ENCODE assay signal across 19 cellular contexts in the genomic region with DNA sequence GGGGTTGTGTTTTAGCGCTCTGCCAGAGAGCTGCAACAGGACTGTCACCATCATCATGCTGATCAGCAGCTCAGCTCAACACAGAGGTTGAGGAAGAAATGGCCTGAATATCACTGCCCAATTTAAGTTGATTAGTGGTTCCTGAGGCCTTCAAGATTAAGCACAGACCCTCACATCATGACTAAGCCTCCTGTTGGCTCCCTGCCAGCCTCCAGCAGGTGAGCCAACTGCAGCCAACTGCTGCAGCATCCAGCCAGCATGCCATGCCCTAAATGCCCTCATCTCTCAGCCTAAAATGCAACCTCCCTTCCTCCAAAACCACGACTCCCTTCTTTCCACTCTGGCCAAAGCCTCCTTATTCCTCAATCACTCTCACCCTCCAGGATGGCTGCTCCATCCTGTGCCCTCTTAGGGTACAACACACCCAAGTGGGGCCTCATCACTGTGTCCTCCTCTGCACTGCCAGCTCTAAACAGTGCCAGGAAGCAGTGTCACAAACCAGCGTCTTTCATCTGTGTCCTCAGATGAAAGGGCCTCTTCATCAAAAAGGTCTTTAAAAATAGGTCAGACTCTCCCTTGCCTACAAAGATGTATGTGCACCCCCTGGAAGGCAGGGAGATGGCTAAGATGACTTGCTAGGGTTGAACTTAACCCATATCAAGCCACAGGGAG.
DNase-seq lines count a peak whose midpoint lies in the region; ATAC-seq, FAIRE-seq and TF ChIP-seq lines count a peak whose summit lies in the region.
"Had no signal": no experiment of that assay in that cellular context is flagged by ENCODE, and none has a peak within 500 bp of the region (broad histone marks: within the 10 kb centered on the region; RNA-seq: fewer than 3 reads in every experiment).

No MANE protein-coding gene starts in this region.

- H3K36me3 Mint-ChIP-seq in activated T-cell treated with anti-CD3 and anti-CD28 coated beads, Interleukin-2, amount 50 U/mL, for 72 hours (ENCODE audit: insufficient read depth in 2 of 2): peaks cover 5% of the 10 kb centered on the region in 2 donors
- no peaks in the 10 kb centered on the region for H3K36me3 Mint-ChIP-seq in activated T-cell treated with anti-CD3 and anti-CD28 coated beads, Interleukin-2, amount 50 U/mL, for 24 hours (ENCODE audit: low read depth)

- no peaks in the 10 kb centered on the region for H3K27me3 ChIP-seq in K562 (ENCODE audit: control insufficient read depth in 2 of 2, insufficient read depth in 2 of 2, low read length in 2 of 2)
- H3K27me3 ChIP-seq: body of pancreas, Peyer's patch, tibial nerve had no signal

- TF ChIP-seq EP300 in K562 (IDR thresholded peaks at IDR 0.05; ENCODE audit: low read length): no peak

- H3K9me3 ChIP-seq in KOPT-K1 (ENCODE audit: insufficient read depth, low read length, poor library complexity, severe bottlenecking) (no peaks in the 10 kb centered on the region), K562 (replicated peaks; ENCODE audit: control insufficient read depth, insufficient read depth, low read depth, low read length) (no peaks in the 10 kb centered on the region)
- H3K9me3 ChIP-seq: body of pancreas, Caco-2, Peyer's patch had no signal

- H3K79me2 ChIP-seq in K562 (ENCODE audit: control insufficient read depth, insufficient read depth, low read length): no peaks in the 10 kb centered on the region

- H3K9ac ChIP-seq in K562 (ENCODE audit: insufficient read depth in 1 of 2, low read depth in 2 of 2, low read length in 2 of 2): no peak overlapping the region
- H3K9ac ChIP-seq: KMS-11 had no signal

- H3K9me1 ChIP-seq in K562 (ENCODE audit: control insufficient read depth, insufficient read depth, low read length): no peaks in the 10 kb centered on the region

- no peaks in the 10 kb centered on the region; a peak in 1 of 5 replicates for H3K4me1 ChIP-seq in K562 (replicated peaks in 1 of 2; ENCODE audit: control insufficient read depth in 2 of 2, insufficient read depth in 2 of 2, low read length in 2 of 2)
- H3K4me1 ChIP-seq: body of pancreas, Caco-2 had no signal

- ATAC-seq in activated T-cell treated with anti-CD3 and anti-CD28 coated beads, Interleukin-2, amount 50 U/mL, for 72 hours (replicated peaks in 1 of 2): peak; percentile 40 to 55
- ATAC-seq in K562: no peak
- no peak for ATAC-seq in GM18870 (IDR thresholded peaks at IDR 0.05; ENCODE audit: unreplicated experiment)
- ATAC-seq: body of pancreas, esophagus mucosa had no signal

- CTCF ChIA-PET in K562 (lab: Yijun Ruan, JAX; ENCODE audit: low intra/inter-chr PET ratio): no interaction called here

- no peak overlapping the region for H3K27ac Mint-ChIP-seq in activated T-cell treated with anti-CD3 and anti-CD28 coated beads, Interleukin-2, amount 50 U/mL, for 72 hours
- no peak overlapping the region for H3K27ac Mint-ChIP-seq in activated T-cell treated with anti-CD3 and anti-CD28 coated beads, Interleukin-2, amount 50 U/mL, for 24 hours
- H3K27ac Mint-ChIP-seq: natural killer cell treated with Interleukin-12 subunit alpha and Interleukin-12 subunit beta and Interleukin-15 and Interleukin-18, amount 100 ng/mL, for 72 hours had no signal

- H3K27ac ChIP-seq in KOPT-K1 (ENCODE audit: low read depth, low read length, poor library complexity, severe bottlenecking) (peak overlapping the region; percentile 46), K562 (ENCODE audit: extremely low read depth, low read depth, low read length) (no peak overlapping the region)
- H3K27ac ChIP-seq: body of pancreas, KMS-11, Peyer's patch, tibial nerve had no signal

- no peaks in the 10 kb centered on the region for H3K27me3 Mint-ChIP-seq in activated T-cell treated with anti-CD3 and anti-CD28 coated beads, Interleukin-2, amount 50 U/mL, for 72 hours (ENCODE audit: low read depth)
- H3K27me3 Mint-ChIP-seq in activated T-cell treated with anti-CD3 and anti-CD28 coated beads, Interleukin-2, amount 50 U/mL, for 24 hours: peaks cover 3% of the 10 kb centered on the region

- FAIRE-seq in K562 (lab: Jason Lieb, UNC): no peak

- no peaks in the 10 kb centered on the region for H4K20me1 ChIP-seq in K562 (replicated peaks; ENCODE audit: control insufficient read depth, insufficient read depth, low read length)

- H2AFZ ChIP-seq in K562 (ENCODE audit: low read depth, low read length): no peak overlapping the region

- no peak overlapping the region for H3K4me3 ChIP-seq in K562
- H3K4me3 ChIP-seq: body of pancreas, Peyer's patch, tibial nerve had no signal

- no peak for TF ChIP-seq CTCF in K562 (IDR thresholded peaks at IDR 0.05 in 2 of 3, conservative IDR thresholded peaks at IDR 0.05 in 1 of 3; ENCODE audit: insufficient read depth in 2 of 3, low read depth in 1 of 3, low read length in 3 of 3)

- intact Hi-C loops in K562 (cut with micrococcal nuclease): no loop called here

- in situ Hi-C loops in K562 (cut with MboI): no loop called here

- TF ChIP-seq RAD21 in K562 (CRISPR knock-in tag; conservative IDR thresholded peaks at IDR 0.05 in 1 of 2, IDR thresholded peaks at IDR 0.05 in 1 of 2): no peak

- POLR2A ChIA-PET in K562 (lab: Yijun Ruan, JAX): no interaction called here

- no peak for DNase-seq in activated T-cell treated with anti-CD3 and anti-CD28 coated beads, Interleukin-2, amount 50 U/mL, for 72 hours
- DNase-seq in activated T-cell treated with anti-CD3 and anti-CD28 coated beads, Interleukin-2, amount 50 U/mL, for 24 hours: no peak
- DNase-seq in DMS79 treated with DMSO at 0.1 percent for 48 hours (lab: John Stamatoyannopoulos, UW): peak; percentile 12
- no peak for DNase-seq in K562 (ENCODE audit: extremely low read depth in 1 of 4, low spot score in 3 of 4)
- DNase-seq in SW 1271 (lab: John Stamatoyannopoulos, UW): no peak
- DNase-seq: activated gamma-delta T cell treated with Interleukin-2 at 50 U/mL for 16 hours; body of pancreas; C1 segment of cervical spinal cord; Caco-2; mammary epithelial cell; MV-4-11; Peyer's patch; stimulated activated CD4-positive, alpha-beta T cell treated with anti-CD3 and anti-CD28 coated beads, Interleukin-4, amount 100 ng/mL, for 24 hours had no signal

- 0% methylated on average over 3 of the region's 3 CpGs for WGBS in K562 (ENCODE audit: insufficient coverage, low coverage, missing lambda C conversion rate)

- H3K4me2 ChIP-seq in K562 (ENCODE audit: insufficient read depth, low read length): no peak overlapping the region
- H3K4me2 ChIP-seq: KMS-11 had no signal

- peaks cover 20% of the 10 kb centered on the region for H3K4me1 Mint-ChIP-seq in activated T-cell treated with anti-CD3 and anti-CD28 coated beads, Interleukin-2, amount 50 U/mL, for 72 hours (ENCODE audit: low read depth)
- H3K4me1 Mint-ChIP-seq in activated T-cell treated with anti-CD3 and anti-CD28 coated beads, Interleukin-2, amount 50 U/mL, for 24 hours (ENCODE audit: low read depth): peaks cover 16% of the 10 kb centered on the region

- BruUV-seq in K562 (replicated peaks; lab: Mats Ljungman, UMichigan): no TSS peak

- no peak for TF ChIP-seq POLR2A in K562 (conservative IDR thresholded peaks at IDR 0.05)

- H3K4me3 Mint-ChIP-seq in activated T-cell treated with anti-CD3 and anti-CD28 coated beads, Interleukin-2, amount 50 U/mL, for 72 hours: no peak overlapping the region
- H3K4me3 Mint-ChIP-seq in activated T-cell treated with anti-CD3 and anti-CD28 coated beads, Interleukin-2, amount 50 U/mL, for 24 hours: no peak overlapping the region
- H3K4me3 Mint-ChIP-seq: natural killer cell treated with Interleukin-12 subunit alpha and Interleukin-12 subunit beta and Interleukin-15 and Interleukin-18, amount 100 ng/mL, for 72 hours had no signal

- H3K9me3 Mint-ChIP-seq in activated T-cell treated with anti-CD3 and anti-CD28 coated beads, Interleukin-2, amount 50 U/mL, for 72 hours: peaks cover 3 to 4% of the 10 kb centered on the region in 2 donors
- peaks cover 6% of the 10 kb centered on the region for H3K9me3 Mint-ChIP-seq in activated T-cell treated with anti-CD3 and anti-CD28 coated beads, Interleukin-2, amount 50 U/mL, for 24 hours

- H3K36me3 ChIP-seq in KOPT-K1 (ENCODE audit: insufficient read depth, low read length): no peaks in the 10 kb centered on the region
- H3K36me3 ChIP-seq in K562 (ENCODE audit: control insufficient read depth, insufficient read depth, low read length): no peaks in the 10 kb centered on the region
- H3K36me3 ChIP-seq: Peyer's patch, tibial nerve had no signal

TF ChIP-seq in K562, 482 proteins besides CTCF, POLR2A, EP300 and RAD21:
- TF ChIP-seq TBL1XR1 (IDR thresholded peaks at IDR 0.05; ENCODE audit: low read length in 2 of 2) (no peak), NFIC (IDR thresholded peaks at IDR 0.05) (peak; percentile 52; the same call in 1 of the 2 replicates)
TF ChIP-seq in K562: peak in this region for 1.

Comparison
In these comparisons a context has a peak if more than half of its experiments do, and no peak if none do; other contexts are left out.
1. ATAC-seq: peak in activated T-cell treated with anti-CD3 and anti-CD28 coated beads, Interleukin-2, amount 50 U/mL, for 72 hours (2 of 2); none in K562 (single experiment) and GM18870 (single experiment).